14 cellular contexts compared by ENCODE assay signal in the genomic region with DNA sequence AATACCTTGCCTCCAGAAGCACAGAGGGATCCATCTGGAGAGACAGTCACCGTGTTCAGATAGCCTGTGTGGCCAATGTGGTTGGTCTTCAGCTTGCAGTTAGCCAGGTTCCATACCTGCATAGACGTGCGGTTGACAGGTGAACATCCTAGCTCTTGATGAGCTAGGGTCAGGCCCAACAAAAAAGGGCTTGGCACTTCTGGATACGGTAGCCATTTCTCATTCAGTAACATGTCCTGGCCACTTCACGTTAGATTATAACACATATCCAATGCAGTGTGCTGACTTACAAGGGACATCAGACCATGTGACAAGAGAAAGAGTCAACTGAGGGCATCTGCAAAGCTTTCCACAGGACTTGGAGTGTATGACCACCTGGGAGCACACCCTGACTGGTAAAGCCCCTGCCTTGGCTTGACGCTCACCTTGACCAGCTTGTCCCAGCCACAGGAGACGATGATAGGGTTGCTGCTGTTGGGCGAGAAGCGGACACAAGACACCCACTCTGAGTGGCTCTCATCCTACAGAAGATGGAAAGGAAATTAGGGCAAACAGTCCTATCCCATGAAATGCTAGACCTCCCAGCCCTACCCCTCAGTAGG. TPM values are rescaled to one million over a fixed set of nuclear protein-coding genes. Genes with fewer than 3 reads are reported as not detected.
DNase-seq lines count a peak whose midpoint lies in the region; ATAC-seq and TF ChIP-seq lines count a peak whose summit lies in the region.
"Had no signal": no experiment of that assay in that cellular context is flagged by ENCODE, and none has a peak within 500 bp of the region (broad histone marks: within the 10 kb centered on the region; RNA-seq: fewer than 3 reads in every experiment).

No MANE protein-coding gene starts in this region.

- H3K9me3 ChIP-seq in CD8-positive, alpha-beta memory T cell (ENCODE audit: low read length): no peaks in the 10 kb centered on the region
- H3K9me3 ChIP-seq: tibial nerve had no signal

- H3K27me3 Mint-ChIP-seq in CD8-positive, alpha-beta memory T cell: peaks cover 0 to 3% of the 10 kb centered on the region in 2 donors
- peaks cover 14% of the 10 kb centered on the region for H3K27me3 Mint-ChIP-seq in HFFc6 (ENCODE audit: insufficient read depth)
- no peaks in the 10 kb centered on the region for H3K27me3 Mint-ChIP-seq in activated naive CD8-positive, alpha-beta T cell
- no peaks in the 10 kb centered on the region for H3K27me3 Mint-ChIP-seq in natural killer cell treated with Interleukin-12 subunit alpha and Interleukin-12 subunit beta and Interleukin-15 and Interleukin-18, amount 100 ng/mL, for 72 hours

- no peak for DNase-seq in CD8-positive, alpha-beta memory T cell
- DNase-seq in HFFc6 (no peak), LoVo (ENCODE audit: low spot score) (no peak), NCI-H345 (lab: John Stamatoyannopoulos, UW) (no peak)
- DNase-seq in natural killer cell treated with Interleukin-12 subunit alpha and Interleukin-12 subunit beta and Interleukin-15 and Interleukin-18, amount 100 ng/mL, for 72 hours (ENCODE audit: low spot score): no peak
- DNase-seq in stimulated activated CD4-positive, alpha-beta T cell treated with anti-CD3 and anti-CD28 coated beads, Interleukin-2, amount 100 ng/mL, for 24 hours: no peak
- DNase-seq: activated CD4-positive, alpha-beta T cell treated with anti-CD3 and anti-CD28 coated beads for 1 hour; erythroblast; NCI-H187; NK-92 treated with Interleukin-12 subunit alpha and Interleukin-12 subunit beta, amount 100 ng/mL, for 24 hours; stimulated activated CD4-positive, alpha-beta T cell treated with anti-CD3 and anti-CD28 coated beads, Interleukin-12 subunit alpha, Interleukin-12 subunit beta, amount 100 ng/mL, for 4 hours had no signal

- TF ChIP-seq CTCF in HFFc6 (IDR thresholded peaks at IDR 0.05): no peak

- H3K4me3 ChIP-seq in CD8-positive, alpha-beta memory T cell (ENCODE audit: low read length): no peak overlapping the region
- H3K4me3 ChIP-seq: tibial nerve had no signal

- no peak for ATAC-seq in natural killer cell treated with Interleukin-12 subunit alpha and Interleukin-12 subunit beta and Interleukin-15 and Interleukin-18, amount 100 ng/mL, for 72 hours
- no peak for ATAC-seq in HG02870 (IDR thresholded peaks at IDR 0.05; ENCODE audit: unreplicated experiment)

- H3K4me1 Mint-ChIP-seq in CD8-positive, alpha-beta memory T cell: peaks cover 40 to 45% (median 42%) of the 10 kb centered on the region in 3 donors
- peaks cover 29% of the 10 kb centered on the region for H3K4me1 Mint-ChIP-seq in HFFc6 (ENCODE audit: low read depth)
- peaks cover 45% of the 10 kb centered on the region for H3K4me1 Mint-ChIP-seq in activated naive CD8-positive, alpha-beta T cell (ENCODE audit: low read depth)
- peaks cover 42 to 44% of the 10 kb centered on the region in 2 donors for H3K4me1 Mint-ChIP-seq in natural killer cell treated with Interleukin-12 subunit alpha and Interleukin-12 subunit beta and Interleukin-15 and Interleukin-18, amount 100 ng/mL, for 72 hours (ENCODE audit: low read depth in 2 of 2)

- H3K9me3 Mint-ChIP-seq in CD8-positive, alpha-beta memory T cell: no peaks in the 10 kb centered on the region
- H3K9me3 Mint-ChIP-seq in HFFc6: no peaks in the 10 kb centered on the region; the same call in 1 of the 2 replicates
- no peaks in the 10 kb centered on the region for H3K9me3 Mint-ChIP-seq in activated naive CD8-positive, alpha-beta T cell (ENCODE audit: low read depth)
- H3K9me3 Mint-ChIP-seq in natural killer cell treated with Interleukin-12 subunit alpha and Interleukin-12 subunit beta and Interleukin-15 and Interleukin-18, amount 100 ng/mL, for 72 hours: no peaks in the 10 kb centered on the region

- H3K27me3 ChIP-seq in CD8-positive, alpha-beta memory T cell (ENCODE audit: insufficient read depth, low read length, poor library complexity, severe bottlenecking): no peaks in the 10 kb centered on the region
- H3K27me3 ChIP-seq: tibial nerve had no signal

- CTCF ChIA-PET in CD8-positive, alpha-beta memory T cell (lab: Charles Lee): interaction anchor here (0.8 to 1.7 kb wide), 5 partner anchors 15 to 32 kb away, joined by 3 to 5 read pairs (median 3); a partner anchor contains a TSS

- peaks cover 71% of the 10 kb centered on the region for H3K36me3 ChIP-seq in CD8-positive, alpha-beta memory T cell (ENCODE audit: insufficient read depth, low read length)

- POLR2A ChIA-PET in CD8-positive, alpha-beta memory T cell (lab: Charles Lee): interaction anchor here (0.6 to 6.1 kb wide), 2 partner anchors 16 to 20 kb away, joined by 3 to 70 read pairs; a partner anchor contains a TSS

- peak overlapping the region; percentile 43 to 97 (median 79) for H3K27ac Mint-ChIP-seq in CD8-positive, alpha-beta memory T cell
- peak overlapping the region; percentile 78 for H3K27ac Mint-ChIP-seq in HFFc6
- H3K27ac Mint-ChIP-seq in activated naive CD8-positive, alpha-beta T cell: peak overlapping the region; percentile 77
- peak overlapping the region; percentile 54 to 64 for H3K27ac Mint-ChIP-seq in natural killer cell treated with Interleukin-12 subunit alpha and Interleukin-12 subunit beta and Interleukin-15 and Interleukin-18, amount 100 ng/mL, for 72 hours

- H3K4me1 ChIP-seq in CD8-positive, alpha-beta memory T cell (ENCODE audit: insufficient read depth, low read length): peaks cover 31% of the 10 kb centered on the region

- peak overlapping the region in 4 of 7 donors; percentile 5 to 62 (median 52) for H3K4me3 Mint-ChIP-seq in CD8-positive, alpha-beta memory T cell
- peak overlapping the region; percentile 53 for H3K4me3 Mint-ChIP-seq in HFFc6
- H3K4me3 Mint-ChIP-seq in activated naive CD8-positive, alpha-beta T cell: peak overlapping the region; percentile 94
- H3K4me3 Mint-ChIP-seq in natural killer cell treated with Interleukin-12 subunit alpha and Interleukin-12 subunit beta and Interleukin-15 and Interleukin-18, amount 100 ng/mL, for 72 hours: peak overlapping the region; percentile 69

- peaks cover 19 to 97% (median 32%) of the 10 kb centered on the region in 3 donors for H3K36me3 Mint-ChIP-seq in CD8-positive, alpha-beta memory T cell
- H3K36me3 Mint-ChIP-seq in HFFc6 (ENCODE audit: low read depth): peaks cover 66% of the 10 kb centered on the region
- peaks cover 32% of the 10 kb centered on the region for H3K36me3 Mint-ChIP-seq in activated naive CD8-positive, alpha-beta T cell
- H3K36me3 Mint-ChIP-seq in natural killer cell treated with Interleukin-12 subunit alpha and Interleukin-12 subunit beta and Interleukin-15 and Interleukin-18, amount 100 ng/mL, for 72 hours: peaks cover 58% of the 10 kb centered on the region

- H3K27ac ChIP-seq in CD8-positive, alpha-beta memory T cell (ENCODE audit: low read depth, low read length): peak overlapping the region; percentile 29
- H3K27ac ChIP-seq: tibial nerve had no signal

RNA-seq across cellular contexts. Expression of a gene that starts 4.5 kb away (rescaled TPM):
- 1,000 to 10,000 TPM; 2,341 to 2,398 TPM for total RNA-seq in CD8-positive, alpha-beta memory T cell
- polyA plus RNA-seq in CD8-positive, alpha-beta memory T cell: 1,821 TPM
- total RNA-seq in HFFc6 (2021; fragmentation: NEBNext Ultra II Directional; extraction: Animal tissue kit (Norgen Biotek cat#: 25700)): 1,000 to 10,000 TPM; 1,737 to 2,012 (median 1,885) TPM
- 1,000 to 10,000 TPM; 1,525 to 1,671 TPM for total RNA-seq in natural killer cell treated with Interleukin-12 subunit alpha and Interleukin-12 subunit beta and Interleukin-15 and Interleukin-18, amount 100 ng/mL, for 72 hours

RNA-seq across cellular contexts. Expression of a gene that starts 16.1 kb away (rescaled TPM):
- total RNA-seq in CD8-positive, alpha-beta memory T cell: 10 to 100 TPM; 35.2 to 42.7 TPM
- 2.2 TPM for polyA plus RNA-seq in CD8-positive, alpha-beta memory T cell
- 10 to 100 TPM; 20.3 to 24.0 (median 22.5) TPM for total RNA-seq in HFFc6 (2021; fragmentation: NEBNext Ultra II Directional; extraction: Animal tissue kit (Norgen Biotek cat#: 25700))
- total RNA-seq in natural killer cell treated with Interleukin-12 subunit alpha and Interleukin-12 subunit beta and Interleukin-15 and Interleukin-18, amount 100 ng/mL, for 72 hours: 10 to 100 TPM; 29.5 to 50.6 TPM

RNA-seq across cellular contexts. Expression of a gene that starts 21.8 kb away (rescaled TPM):
- total RNA-seq in CD8-positive, alpha-beta memory T cell: 10 to 100 TPM; 14.1 to 17.1 TPM
- 46.3 TPM for polyA plus RNA-seq in CD8-positive, alpha-beta memory T cell
- 1 to 10 TPM; 5.2 to 6.9 (median 5.6) TPM for total RNA-seq in HFFc6 (2021; fragmentation: NEBNext Ultra II Directional; extraction: Animal tissue kit (Norgen Biotek cat#: 25700))
- total RNA-seq in natural killer cell treated with Interleukin-12 subunit alpha and Interleukin-12 subunit beta and Interleukin-15 and Interleukin-18, amount 100 ng/mL, for 72 hours: 10 to 100 TPM; 22.3 to 33.2 TPM

RNA-seq across cellular contexts. Expression of a gene that starts 34.2 kb away (rescaled TPM):
- 1 to 10 TPM; 2.2 to 2.3 TPM for total RNA-seq in CD8-positive, alpha-beta memory T cell
- polyA plus RNA-seq in CD8-positive, alpha-beta memory T cell: 0.74 TPM
- 1 to 10 TPM; 2.8 to 7.5 (median 5.3) TPM for total RNA-seq in HFFc6 (2021; fragmentation: NEBNext Ultra II Directional; extraction: Animal tissue kit (Norgen Biotek cat#: 25700))
- 1 to 10 TPM in 1 of 2 donors, not detected in 1; 1.3 TPM for total RNA-seq in natural killer cell treated with Interleukin-12 subunit alpha and Interleukin-12 subunit beta and Interleukin-15 and Interleukin-18, amount 100 ng/mL, for 72 hours
